Comparison of ENCODE assay signal across 1 cellular context in the genomic region with DNA sequence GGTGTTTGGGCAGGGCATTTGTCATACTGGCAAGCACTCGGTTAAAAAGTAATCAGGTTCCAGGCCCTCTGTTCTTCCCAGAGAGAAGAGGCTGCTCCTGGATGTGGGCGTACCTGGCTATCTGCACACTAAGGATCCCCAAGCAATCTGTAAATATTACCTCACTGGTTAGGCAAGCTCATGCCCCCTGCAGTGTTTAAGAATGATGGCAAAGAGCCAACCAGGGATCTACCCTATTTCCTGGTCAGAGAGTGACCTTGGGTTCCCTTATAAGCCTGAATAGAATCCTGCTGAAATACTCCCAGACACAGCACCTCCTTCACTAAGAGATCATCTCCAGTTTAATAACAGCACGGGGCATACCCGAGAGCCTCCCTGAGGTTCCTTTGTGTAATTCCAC.
TF ChIP-seq lines count a peak whose summit lies in the region.

No MANE protein-coding gene starts in this region.

TF ChIP-seq in HepG2, 621 proteins besides CTCF, POLR2A, EP300 and RAD21 (continued from another document and continues in another):
- TF ChIP-seq, protein P1, sequence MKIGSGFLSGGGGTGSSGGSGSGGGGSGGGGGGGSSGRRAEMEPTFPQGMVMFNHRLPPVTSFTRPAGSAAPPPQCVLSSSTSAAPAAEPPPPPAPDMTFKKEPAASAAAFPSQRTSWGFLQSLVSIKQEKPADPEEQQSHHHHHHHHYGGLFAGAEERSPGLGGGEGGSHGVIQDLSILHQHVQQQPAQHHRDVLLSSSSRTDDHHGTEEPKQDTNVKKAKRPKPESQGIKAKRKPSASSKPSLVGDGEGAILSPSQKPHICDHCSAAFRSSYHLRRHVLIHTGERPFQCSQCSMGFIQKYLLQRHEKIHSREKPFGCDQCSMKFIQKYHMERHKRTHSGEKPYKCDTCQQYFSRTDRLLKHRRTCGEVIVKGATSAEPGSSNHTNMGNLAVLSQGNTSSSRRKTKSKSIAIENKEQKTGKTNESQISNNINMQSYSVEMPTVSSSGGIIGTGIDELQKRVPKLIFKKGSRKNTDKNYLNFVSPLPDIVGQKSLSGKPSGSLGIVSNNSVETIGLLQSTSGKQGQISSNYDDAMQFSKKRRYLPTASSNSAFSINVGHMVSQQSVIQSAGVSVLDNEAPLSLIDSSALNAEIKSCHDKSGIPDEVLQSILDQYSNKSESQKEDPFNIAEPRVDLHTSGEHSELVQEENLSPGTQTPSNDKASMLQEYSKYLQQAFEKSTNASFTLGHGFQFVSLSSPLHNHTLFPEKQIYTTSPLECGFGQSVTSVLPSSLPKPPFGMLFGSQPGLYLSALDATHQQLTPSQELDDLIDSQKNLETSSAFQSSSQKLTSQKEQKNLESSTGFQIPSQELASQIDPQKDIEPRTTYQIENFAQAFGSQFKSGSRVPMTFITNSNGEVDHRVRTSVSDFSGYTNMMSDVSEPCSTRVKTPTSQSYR (CRISPR knock-in tag; IDR thresholded peaks at IDR 0.05; ENCODE audit: borderline replicate concordance), result no peak
- TF ChIP-seq LBX2 (CRISPR knock-in tag; IDR thresholded peaks at IDR 0.05; ENCODE audit: borderline replicate concordance), result no peak
- TF ChIP-seq ZBTB14 (CRISPR knock-in tag; IDR thresholded peaks at IDR 0.05), result no peak
- no peak for TF ChIP-seq ZNF761 (CRISPR knock-in tag; conservative IDR thresholded peaks at IDR 0.05)
- TF ChIP-seq ZNF263 (CRISPR knock-in tag; IDR thresholded peaks at IDR 0.05), result no peak
- TF ChIP-seq YEATS2 (CRISPR knock-in tag; IDR thresholded peaks at IDR 0.05; ENCODE audit: borderline replicate concordance), result peak; percentile 53; the same call in 1 of the 2 replicates
- TF ChIP-seq RBM39 (IDR thresholded peaks at IDR 0.05; ENCODE audit: low read depth, low read length, poor library complexity, severe bottlenecking), result no peak
- no peak for TF ChIP-seq ZNF274 (CRISPR knock-in tag; IDR thresholded peaks at IDR 0.05)
- no peak for TF ChIP-seq PITX1 (CRISPR knock-in tag; IDR thresholded peaks at IDR 0.05)
- TF ChIP-seq, protein P2, sequence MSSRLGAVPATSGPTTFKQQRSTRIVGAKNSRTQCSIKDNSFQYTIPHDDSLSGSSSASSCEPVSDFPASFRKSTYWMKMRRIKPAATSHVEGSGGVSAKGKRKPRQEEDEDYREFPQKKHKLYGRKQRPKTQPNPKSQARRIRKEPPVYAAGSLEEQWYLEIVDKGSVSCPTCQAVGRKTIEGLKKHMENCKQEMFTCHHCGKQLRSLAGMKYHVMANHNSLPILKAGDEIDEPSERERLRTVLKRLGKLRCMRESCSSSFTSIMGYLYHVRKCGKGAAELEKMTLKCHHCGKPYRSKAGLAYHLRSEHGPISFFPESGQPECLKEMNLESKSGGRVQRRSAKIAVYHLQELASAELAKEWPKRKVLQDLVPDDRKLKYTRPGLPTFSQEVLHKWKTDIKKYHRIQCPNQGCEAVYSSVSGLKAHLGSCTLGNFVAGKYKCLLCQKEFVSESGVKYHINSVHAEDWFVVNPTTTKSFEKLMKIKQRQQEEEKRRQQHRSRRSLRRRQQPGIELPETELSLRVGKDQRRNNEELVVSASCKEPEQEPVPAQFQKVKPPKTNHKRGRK (CRISPR knock-in tag; IDR thresholded peaks at IDR 0.05), result no peak
- TF ChIP-seq ZNF816 (CRISPR knock-in tag; IDR thresholded peaks at IDR 0.05; ENCODE audit: borderline replicate concordance), result 0 out of 2 replicates have a peak, but pooled peaks have one; percentile 27
- no peak for TF ChIP-seq RNF2 (conservative IDR thresholded peaks at IDR 0.05; ENCODE audit: low read depth)
- TF ChIP-seq TAF1 (CRISPR knock-in tag; IDR thresholded peaks at IDR 0.05), result no peak
- 0 out of 2 replicates have a peak, but pooled peaks have one; percentile 13 for TF ChIP-seq ZNF292 (CRISPR knock-in tag; IDR thresholded peaks at IDR 0.05; ENCODE audit: borderline replicate concordance, low read depth)
- TF ChIP-seq GPBP1L1 (CRISPR knock-in tag; IDR thresholded peaks at IDR 0.05), result no peak
- TF ChIP-seq WIZ (CRISPR knock-in tag; IDR thresholded peaks at IDR 0.05), result no peak
- no peak for TF ChIP-seq ISX (CRISPR knock-in tag; conservative IDR thresholded peaks at IDR 0.05)
- no peak for TF ChIP-seq SMC3 (IDR thresholded peaks at IDR 0.05; ENCODE audit: low read length)
- TF ChIP-seq SMAD9 (CRISPR knock-in tag; IDR thresholded peaks at IDR 0.05), result no peak
- no peak for TF ChIP-seq ZNF235 (CRISPR knock-in tag; IDR thresholded peaks at IDR 0.05; ENCODE audit: borderline replicate concordance)
- TF ChIP-seq, protein P3, sequence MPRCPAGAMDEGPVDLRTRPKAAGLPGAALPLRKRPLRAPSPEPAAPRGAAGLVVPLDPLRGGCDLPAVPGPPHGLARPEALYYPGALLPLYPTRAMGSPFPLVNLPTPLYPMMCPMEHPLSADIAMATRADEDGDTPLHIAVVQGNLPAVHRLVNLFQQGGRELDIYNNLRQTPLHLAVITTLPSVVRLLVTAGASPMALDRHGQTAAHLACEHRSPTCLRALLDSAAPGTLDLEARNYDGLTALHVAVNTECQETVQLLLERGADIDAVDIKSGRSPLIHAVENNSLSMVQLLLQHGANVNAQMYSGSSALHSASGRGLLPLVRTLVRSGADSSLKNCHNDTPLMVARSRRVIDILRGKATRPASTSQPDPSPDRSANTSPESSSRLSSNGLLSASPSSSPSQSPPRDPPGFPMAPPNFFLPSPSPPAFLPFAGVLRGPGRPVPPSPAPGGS (CRISPR knock-in tag; IDR thresholded peaks at IDR 0.05), result no peak
- TF ChIP-seq ZNF563 (CRISPR knock-in tag; IDR thresholded peaks at IDR 0.05), result no peak
- no peak for TF ChIP-seq ZSCAN30 (CRISPR knock-in tag; IDR thresholded peaks at IDR 0.05)
- TF ChIP-seq ZNF460 (CRISPR knock-in tag; IDR thresholded peaks at IDR 0.05; ENCODE audit: borderline replicate concordance), result no peak
- TF ChIP-seq RFXANK (CRISPR knock-in tag; IDR thresholded peaks at IDR 0.05), result no peak
- TF ChIP-seq ZNF792 (CRISPR knock-in tag; IDR thresholded peaks at IDR 0.05), result peak; percentile 65
- TF ChIP-seq, protein P4, sequence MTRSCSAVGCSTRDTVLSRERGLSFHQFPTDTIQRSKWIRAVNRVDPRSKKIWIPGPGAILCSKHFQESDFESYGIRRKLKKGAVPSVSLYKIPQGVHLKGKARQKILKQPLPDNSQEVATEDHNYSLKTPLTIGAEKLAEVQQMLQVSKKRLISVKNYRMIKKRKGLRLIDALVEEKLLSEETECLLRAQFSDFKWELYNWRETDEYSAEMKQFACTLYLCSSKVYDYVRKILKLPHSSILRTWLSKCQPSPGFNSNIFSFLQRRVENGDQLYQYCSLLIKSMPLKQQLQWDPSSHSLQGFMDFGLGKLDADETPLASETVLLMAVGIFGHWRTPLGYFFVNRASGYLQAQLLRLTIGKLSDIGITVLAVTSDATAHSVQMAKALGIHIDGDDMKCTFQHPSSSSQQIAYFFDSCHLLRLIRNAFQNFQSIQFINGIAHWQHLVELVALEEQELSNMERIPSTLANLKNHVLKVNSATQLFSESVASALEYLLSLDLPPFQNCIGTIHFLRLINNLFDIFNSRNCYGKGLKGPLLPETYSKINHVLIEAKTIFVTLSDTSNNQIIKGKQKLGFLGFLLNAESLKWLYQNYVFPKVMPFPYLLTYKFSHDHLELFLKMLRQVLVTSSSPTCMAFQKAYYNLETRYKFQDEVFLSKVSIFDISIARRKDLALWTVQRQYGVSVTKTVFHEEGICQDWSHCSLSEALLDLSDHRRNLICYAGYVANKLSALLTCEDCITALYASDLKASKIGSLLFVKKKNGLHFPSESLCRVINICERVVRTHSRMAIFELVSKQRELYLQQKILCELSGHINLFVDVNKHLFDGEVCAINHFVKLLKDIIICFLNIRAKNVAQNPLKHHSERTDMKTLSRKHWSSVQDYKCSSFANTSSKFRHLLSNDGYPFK (CRISPR knock-in tag; IDR thresholded peaks at IDR 0.05; ENCODE audit: borderline replicate concordance), result no peak
- no peak for TF ChIP-seq ZIK1 (CRISPR knock-in tag; IDR thresholded peaks at IDR 0.05; ENCODE audit: borderline replicate concordance, low read depth)
- no peak for TF ChIP-seq ZNF670 (CRISPR knock-in tag; IDR thresholded peaks at IDR 0.05; ENCODE audit: borderline replicate concordance)
- no peak for TF ChIP-seq ZNF24 (IDR thresholded peaks at IDR 0.05)
- TF ChIP-seq ZNF225 (CRISPR knock-in tag; IDR thresholded peaks at IDR 0.05), result no peak
- TF ChIP-seq, protein P5, sequence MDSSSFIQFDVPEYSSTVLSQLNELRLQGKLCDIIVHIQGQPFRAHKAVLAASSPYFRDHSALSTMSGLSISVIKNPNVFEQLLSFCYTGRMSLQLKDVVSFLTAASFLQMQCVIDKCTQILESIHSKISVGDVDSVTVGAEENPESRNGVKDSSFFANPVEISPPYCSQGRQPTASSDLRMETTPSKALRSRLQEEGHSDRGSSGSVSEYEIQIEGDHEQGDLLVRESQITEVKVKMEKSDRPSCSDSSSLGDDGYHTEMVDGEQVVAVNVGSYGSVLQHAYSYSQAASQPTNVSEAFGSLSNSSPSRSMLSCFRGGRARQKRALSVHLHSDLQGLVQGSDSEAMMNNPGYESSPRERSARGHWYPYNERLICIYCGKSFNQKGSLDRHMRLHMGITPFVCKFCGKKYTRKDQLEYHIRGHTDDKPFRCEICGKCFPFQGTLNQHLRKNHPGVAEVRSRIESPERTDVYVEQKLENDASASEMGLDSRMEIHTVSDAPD (CRISPR knock-in tag; IDR thresholded peaks at IDR 0.05), result 0 out of 2 replicates have a peak, but pooled peaks have one; percentile 52
- TF ChIP-seq ZNF318 (CRISPR knock-in tag; IDR thresholded peaks at IDR 0.05), result no peak
- TF ChIP-seq SPEN (CRISPR knock-in tag; IDR thresholded peaks at IDR 0.05; ENCODE audit: low read depth), result no peak
- TF ChIP-seq TSC22D2 (CRISPR knock-in tag; IDR thresholded peaks at IDR 0.05; ENCODE audit: borderline replicate concordance), result no peak
- TF ChIP-seq BCL6 (CRISPR knock-in tag; IDR thresholded peaks at IDR 0.05), result peak; percentile 74
- TF ChIP-seq ZNF652 (CRISPR knock-in tag; IDR thresholded peaks at IDR 0.05; ENCODE audit: borderline replicate concordance, low read depth), result peak; percentile 45; the same call in 1 of the 2 replicates
